13 cellular contexts compared by ENCODE assay signal in genomic region chr5:10699281-10699874, GRCh38.
DNase-seq lines count a peak whose midpoint lies in the region; ATAC-seq lines count a peak whose summit lies in the region.
"Had no signal": no experiment of that assay in that cellular context is flagged by ENCODE, and none has a peak within 500 bp of the region (broad histone marks: within the 10 kb centered on the region; RNA-seq: fewer than 3 reads in every experiment).

No MANE protein-coding gene starts in this region.

- H3K9me2 ChIP-seq in GM23248 (ENCODE audit: insufficient read depth), result no peaks in the 10 kb centered on the region

- ATAC-seq in GM18873 (IDR thresholded peaks at IDR 0.05; ENCODE audit: low FRiP score, unreplicated experiment) (peak; percentile 60), HG02588 (IDR thresholded peaks at IDR 0.05; ENCODE audit: unreplicated experiment) (peak; percentile 54), HG03558 (IDR thresholded peaks at IDR 0.05; ENCODE audit: extremely low read depth, unreplicated experiment) (peak; percentile 30)
- ATAC-seq: naive thymus-derived CD4-positive, alpha-beta T cell had no signal

- H3K27me3 ChIP-seq in mesendoderm (ENCODE audit: insufficient read depth, low read length, poor library complexity), result no peaks in the 10 kb centered on the region
- no peaks in the 10 kb centered on the region for H3K27me3 ChIP-seq in GM23248 (replicated peaks; ENCODE audit: insufficient read depth)

- H3K56ac ChIP-seq in mesendoderm (ENCODE audit: low read length), result no peak overlapping the region

- H3K79me2 ChIP-seq in mesendoderm (ENCODE audit: control insufficient read depth, insufficient read depth, low read length) (no peaks in the 10 kb centered on the region), GM23248 (ENCODE audit: insufficient read depth) (peaks cover 61% of the 10 kb centered on the region)

- peaks cover 1% of the 10 kb centered on the region for H3K79me1 ChIP-seq in mesendoderm (ENCODE audit: low read length)

- H3K4me1 ChIP-seq in mesendoderm (ENCODE audit: control insufficient read depth, low read depth, low read length) (no peaks in the 10 kb centered on the region), GM23248 (ENCODE audit: insufficient read depth) (peaks cover 39% of the 10 kb centered on the region)

- no peak overlapping the region for H3K23ac ChIP-seq in mesendoderm (ENCODE audit: low read length)

- no peak overlapping the region for H3K27ac ChIP-seq in mesendoderm (ENCODE audit: low read depth, low read length)
- no peak overlapping the region for H3K27ac ChIP-seq in GM23248
- H3K27ac ChIP-seq: HL-60 had no signal

- no peak overlapping the region for H2BK15ac ChIP-seq in mesendoderm (replicated peaks; ENCODE audit: low read depth)

- H3K36me3 ChIP-seq in mesendoderm (ENCODE audit: control insufficient read depth, insufficient read depth, low read length) (no peaks in the 10 kb centered on the region), GM23248 (ENCODE audit: low read depth) (no peaks in the 10 kb centered on the region)

- no CpG with 5 or more reads among the region's 5 CpGs for WGBS in mesendoderm (ENCODE audit: extremely low coverage, insufficient coverage, low lambda C conversion rate)
- WGBS in GM23248 (ENCODE audit: low coverage in 1 of 2, low lambda C conversion rate in 2 of 2, missing lambda C conversion rate in 2 of 2), 2 experiments, result 96 to 97% methylated on average over 5 of the region's 5 CpGs

- peak; percentile 70 for DNase-seq in mesendoderm
- DNase-seq in NCI-H1105 (lab: John Stamatoyannopoulos, UW), result no peak
- no peak for DNase-seq in GM23248
- no peak for DNase-seq in NCI-H345 (lab: John Stamatoyannopoulos, UW)
- DNase-seq in NCI-H446 treated with DMSO at 0.1 percent for 48 hours (lab: John Stamatoyannopoulos, UW), result no peak
- DNase-seq: activated CD4-positive, alpha-beta T cell treated with anti-CD3 and anti-CD28 coated beads, Interleukin-2, amount 10 ng/mL, durations not matched to agents 7 days and 5 days; head of caudate nucleus; naive thymus-derived CD4-positive, alpha-beta T cell; NCI-H510A treated with DMSO at 0.1 percent for 48 hours had no signal

- H3K18ac ChIP-seq in mesendoderm (ENCODE audit: low read length), result no peak overlapping the region

- H2BK120ac ChIP-seq in mesendoderm (ENCODE audit: low read depth, low read length), result no peak overlapping the region

- H3F3A ChIP-seq in GM23248 (ENCODE audit: insufficient read depth), result peaks cover 35% of the 10 kb centered on the region

- H3K4me2 ChIP-seq in mesendoderm (ENCODE audit: low read length), result no peak overlapping the region
- H3K4me2 ChIP-seq in GM23248 (ENCODE audit: unreplicated experiment), result no peak overlapping the region

- in situ Hi-C loops in GM23248 (cut with MboI), result loop anchor here (25.0 kb wide), 2 partner anchors 488 to 1313 kb away; no protein-coding TSS in a partner anchor

- H2AFZ ChIP-seq in GM23248, result no peak overlapping the region

- H4K8ac ChIP-seq in mesendoderm (ENCODE audit: low read depth, low read length), result no peak overlapping the region

- H3K9me3 ChIP-seq in GM23248 (ENCODE audit: low read depth), result no peaks in the 10 kb centered on the region

- no peak overlapping the region for H2AK5ac ChIP-seq in mesendoderm (ENCODE audit: low read length)

- H4K20me1 ChIP-seq in GM23248 (ENCODE audit: insufficient read depth), result no peaks in the 10 kb centered on the region; the same call in 1 of the 2 replicates

- H2BK5ac ChIP-seq in mesendoderm (ENCODE audit: low read length), result no peak overlapping the region

- H3K9ac ChIP-seq in mesendoderm (ENCODE audit: low read length), result no peak overlapping the region
- H3K9ac ChIP-seq in GM23248, result no peak overlapping the region

- H3K4me3 ChIP-seq in mesendoderm (ENCODE audit: low read length) (no peak overlapping the region), GM23248 (no peak overlapping the region)

- no peak overlapping the region for H4K5ac ChIP-seq in mesendoderm (ENCODE audit: low read length)

- no peak overlapping the region for H3K4ac ChIP-seq in mesendoderm (ENCODE audit: low read depth, low read length)
